9 cellular contexts compared by ENCODE assay signal in genomic region chr4:9969526-9970398, GRCh38.
DNase-seq lines count a peak whose midpoint lies in the region; ATAC-seq, FAIRE-seq and TF ChIP-seq lines count a peak whose summit lies in the region.
"Had no signal": no experiment of that assay in that cellular context is flagged by ENCODE, and none has a peak within 500 bp of the region (broad histone marks: within the 10 kb centered on the region; RNA-seq: fewer than 3 reads in every experiment).

No MANE protein-coding gene starts in this region.

- H3K4me1 ChIP-seq in BLaER1 = peaks cover 12% of the 10 kb centered on the region

- H3K36me3 ChIP-seq in BLaER1 = no peaks in the 10 kb centered on the region
- no peaks in the 10 kb centered on the region for H3K36me3 ChIP-seq in SU-DHL-6 (ENCODE audit: low read length)

- peak overlapping the region; percentile 64 for H2AFZ ChIP-seq in SU-DHL-6 (ENCODE audit: low read depth, low read length, severe bottlenecking)

- H3K4me3 ChIP-seq in BLaER1 (no peak overlapping the region), SU-DHL-6 (ENCODE audit: insufficient read depth, low read length, poor library complexity, severe bottlenecking) (no peak overlapping the region), foreskin fibroblast (ENCODE audit: low read depth in 1 of 2, low read length in 2 of 2) (no peak overlapping the region)

- H3K9ac ChIP-seq in BLaER1 (no peak overlapping the region), SU-DHL-6 (ENCODE audit: low read length) (no peak overlapping the region)

- no peaks in the 10 kb centered on the region for H4K20me1 ChIP-seq in BLaER1
- H4K20me1 ChIP-seq in SU-DHL-6 (ENCODE audit: low read depth, low read length) = no peaks in the 10 kb centered on the region

- H3K9me3 ChIP-seq in BLaER1 (peaks cover 4% of the 10 kb centered on the region; the same call in 1 of the 2 replicates), SU-DHL-6 (ENCODE audit: insufficient read depth, low read length) (no peaks in the 10 kb centered on the region)

- H3K79me2 ChIP-seq in SU-DHL-6 (ENCODE audit: insufficient read depth, low read length) = no peaks in the 10 kb centered on the region

- H3K27ac ChIP-seq in BLaER1 (no peak overlapping the region), SU-DHL-6 (ENCODE audit: low read depth, low read length) (peak overlapping the region; percentile 45; the same call in 1 of the 2 replicates)

- TF ChIP-seq CTCF in SU-DHL-6 (IDR thresholded peaks at IDR 0.05; ENCODE audit: insufficient read depth, low read length, poor library complexity, severe bottlenecking) (no peak), foreskin fibroblast (IDR thresholded peaks at IDR 0.05; ENCODE audit: low read depth, low read length) (no peak)

- DNase-seq in GM19239 (ENCODE audit: insufficient read length, low spot score) = no peak
- no peak for DNase-seq in superior temporal gyrus (ENCODE audit: extremely low spot score)
- no peak for DNase-seq in DMS153 (lab: John Stamatoyannopoulos, UW)
- DNase-seq in foreskin fibroblast = no peak
- DNase-seq: NCI-H1417 treated with DMSO at 0.1 percent for 48 hours had no signal

- H3K9me2 ChIP-seq in SU-DHL-6 (replicated peaks; ENCODE audit: insufficient read depth, low read length) = no peaks in the 10 kb centered on the region

- peak; percentile 58 for FAIRE-seq in GM19239 (lab: Jason Lieb, UNC)

- 0 out of 2 replicates have a peak overlapping the region, but pooled peaks have one; percentile 30 for H3K4me2 ChIP-seq in BLaER1
- H3K4me2 ChIP-seq in SU-DHL-6 (ENCODE audit: low read depth, low read length, poor library complexity, severe bottlenecking) = peak overlapping the region; percentile 41

- H3K27me3 ChIP-seq in BLaER1 = no peaks in the 10 kb centered on the region
- no peaks in the 10 kb centered on the region for H3K27me3 ChIP-seq in SU-DHL-6 (ENCODE audit: low read length)

- H3F3A ChIP-seq in SU-DHL-6 (ENCODE audit: insufficient read depth) = no peaks in the 10 kb centered on the region

- peak; percentile 13 for ATAC-seq in HG03025 (IDR thresholded peaks at IDR 0.05; ENCODE audit: low FRiP score, unreplicated experiment)
- no peak for ATAC-seq in HG03097 (IDR thresholded peaks at IDR 0.05; ENCODE audit: low FRiP score, unreplicated experiment)
